Comparison of ENCODE assay signal across 8 cellular contexts in genomic region chr7:112206238-112207105, GRCh38. TPM values are rescaled to one million over a fixed set of nuclear protein-coding genes. Genes with fewer than 3 reads are reported as not detected.
DNase-seq lines count a peak whose midpoint lies in the region; ATAC-seq and TF ChIP-seq lines count a peak whose summit lies in the region.

DOCK4 (minus strand) TSS chr7:112206399; CDS start chr7:112206138, 261 bp downstream.
ZNF277 (plus strand) TSS chr7:112206695; CDS start chr7:112206717, 22 bp downstream.

- H3K4me3 ChIP-seq in BJ (ENCODE audit: low read depth, low read length) (peak within 1 kb of the TSS; percentile 80), colonic mucosa (peak within 1 kb of the TSS; percentile 91)

- no peak for TF ChIP-seq CTCF in BJ (IDR thresholded peaks at IDR 0.05; ENCODE audit: insufficient read depth, low read depth, low read length)
- no peak for TF ChIP-seq CTCF in colonic mucosa (IDR thresholded peaks at IDR 0.05)

- no peaks in the 10 kb centered on the region for H3K36me3 ChIP-seq in BJ (ENCODE audit: control insufficient read depth, insufficient read depth, low read length)
- H3K36me3 ChIP-seq in colonic mucosa: no peaks in the 10 kb centered on the region

- POLR2A ChIA-PET in BJ (lab: Charles Lee): no interaction called here

- CTCF ChIA-PET in BJ (lab: Yijun Ruan, JAX): interaction anchor here (1.2 kb wide), 1 partner anchor 10 kb away, joined by 3 read pairs; no protein-coding TSS in a partner anchor

- no peaks in the 10 kb centered on the region; the same call in 1 of the 2 replicates for H3K27me3 ChIP-seq in BJ (ENCODE audit: control insufficient read depth, insufficient read depth, low read length)
- no peaks in the 10 kb centered on the region for H3K27me3 ChIP-seq in colonic mucosa

- H3K9me3 ChIP-seq in colonic mucosa: no peaks in the 10 kb centered on the region

- H3K27ac ChIP-seq in colonic mucosa: peak within 1 kb of the TSS; percentile 88

- DNase-seq in BJ (ENCODE audit: low read depth) (peak; percentile 89), GM19240 (ENCODE audit: insufficient read length, low spot score) (peak; percentile 62), NCI-H524 (lab: John Stamatoyannopoulos, UW) (peak; percentile 98 to 99), colonic mucosa (peak; percentile 100), kidney tubule cell (ENCODE audit: low spot score) (peak; percentile 99)
- DNase-seq in activated CD4-positive, alpha-beta T cell treated with anti-CD3 and anti-CD28 coated beads for 4 hours: peak; percentile 99 to 100
- DNase-seq in stimulated activated CD4-positive, alpha-beta T cell treated with anti-CD3 and anti-CD28 coated beads, Interleukin-1b, Interleukin-23, amount 100 ng/mL, for 1 hour (ENCODE audit: low read depth in 2 of 2): peak; percentile 96 to 99

- intact Hi-C loops in colonic mucosa (cut with DNase I): no loop called here

- H3K4me1 ChIP-seq in colonic mucosa: peaks cover 7% of the 10 kb centered on the region

- H3K9ac ChIP-seq in colonic mucosa (ENCODE audit: low read depth in 2 of 2, low read length in 2 of 2): peak within 1 kb of the TSS; percentile 89 to 94

- peak; percentile 94 for ATAC-seq in HG03457 (IDR thresholded peaks at IDR 0.05; ENCODE audit: unreplicated experiment)

RNA-seq across cellular contexts. Expression of gene DOCK4, which starts in this region (rescaled TPM):
- 0.15 and 0.25 TPM in 2 replicates for polyA plus RNA-seq in BJ (2011; rRNA removed)
- 0.41 and 0.43 TPM in 2 replicates for polyA minus RNA-seq in BJ (2011; rRNA and poly(A)+ RNA removed)
- total RNA-seq in colonic mucosa: 10 to 100 TPM in 1 of 2 donors, 1 to 10 TPM in 1; 6.5 to 11.1 TPM

RNA-seq across cellular contexts. Expression of gene ZNF277, which starts in this region (rescaled TPM):
- polyA plus RNA-seq in BJ (2011; rRNA removed): 10.0 and 13.8 TPM in 2 replicates
- polyA minus RNA-seq in BJ (2011; rRNA and poly(A)+ RNA removed): 8.8 and 12.2 TPM in 2 replicates
- 10 to 100 TPM; 14.1 to 27.4 TPM for total RNA-seq in colonic mucosa

Comparison
In these comparisons a context has a peak if more than half of its experiments do, and no peak if none do; other contexts are left out.
1. Peak in every context shown above with its lines: DNase-seq, ATAC-seq, H3K4me3 ChIP-seq and H3K27ac ChIP-seq.